Comparison of ENCODE assay signal across 8 cellular contexts in the genomic region with DNA sequence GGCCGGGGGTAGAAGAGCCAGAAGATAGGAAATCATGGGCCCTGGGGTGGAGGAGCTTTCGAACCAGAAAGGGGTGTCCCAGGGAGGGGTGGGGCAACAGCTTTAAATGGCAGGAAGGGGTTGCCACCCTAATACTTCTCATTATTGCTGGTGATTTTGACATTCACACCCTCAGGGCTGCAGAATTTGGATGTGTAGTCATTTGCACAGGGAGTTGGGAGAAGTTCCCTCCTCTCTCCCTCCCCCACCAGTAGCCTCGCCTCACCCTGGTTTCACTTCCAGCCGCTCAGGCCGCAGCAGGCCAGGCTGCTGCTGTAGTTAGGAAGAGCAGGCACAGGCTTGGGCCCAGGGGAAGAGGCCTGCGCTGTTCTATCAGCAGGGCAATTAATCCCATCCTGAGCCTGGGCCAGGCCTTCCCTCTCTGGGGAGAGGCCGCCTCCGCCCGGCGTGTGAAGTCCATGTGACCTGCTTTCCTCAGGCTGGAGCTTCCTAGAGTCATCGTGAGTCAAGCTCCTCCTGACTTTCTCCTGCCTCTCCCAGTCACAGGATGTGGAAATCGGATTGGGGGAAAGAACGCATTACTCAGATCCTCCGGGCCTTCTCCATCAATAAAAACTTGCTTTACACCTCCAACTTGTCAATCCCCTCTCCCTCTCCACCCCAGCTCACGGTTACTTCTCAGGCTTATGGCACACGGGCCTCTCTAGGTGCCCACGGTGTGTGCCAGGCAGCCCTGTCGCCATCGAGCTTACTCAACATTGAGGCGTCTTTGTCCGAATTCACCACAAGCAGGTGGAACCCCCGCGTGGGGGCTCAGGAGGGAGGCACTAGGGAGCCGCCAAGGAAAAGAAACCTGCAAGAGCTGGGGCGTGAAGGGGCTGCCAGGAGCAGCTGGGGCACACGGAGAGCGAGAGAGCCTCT. TPM values are rescaled to one million over a fixed set of nuclear protein-coding genes. Genes with fewer than 3 reads are reported as not detected.
DNase-seq lines count a peak whose midpoint lies in the region; FAIRE-seq and TF ChIP-seq lines count a peak whose summit lies in the region.

No MANE protein-coding gene starts in this region.

- peaks cover 3% of the 10 kb centered on the region for H3K9me3 Mint-ChIP-seq in astrocyte (ENCODE audit: unreplicated experiment)
- H3K9me3 Mint-ChIP-seq in activated T-helper 2 cell treated with anti-CD3 and anti-CD28 coated beads, Interferon-gamma antibody, Interleukin-2, Interleukin-4, amounts not matched to agents 10 μg/mL and 5 μg/mL and 100 μg/mL, durations not matched to agents 14 hours and 24 hours and 36 hours: no peaks in the 10 kb centered on the region

- H3K36me3 ChIP-seq in astrocyte (ENCODE audit: insufficient read depth, low read length) (no peaks in the 10 kb centered on the region), skeletal muscle satellite cell (ENCODE audit: insufficient read depth, low read length) (no peaks in the 10 kb centered on the region)

- H4K20me1 ChIP-seq in astrocyte (ENCODE audit: insufficient read depth, low read length): no peaks in the 10 kb centered on the region

- H3K79me2 ChIP-seq in astrocyte (ENCODE audit: insufficient read depth, low read length): no peaks in the 10 kb centered on the region

- H3K27me3 Mint-ChIP-seq in astrocyte (ENCODE audit: low read depth, unreplicated experiment): no peaks in the 10 kb centered on the region
- peaks cover 2% of the 10 kb centered on the region for H3K27me3 Mint-ChIP-seq in activated T-helper 2 cell treated with anti-CD3 and anti-CD28 coated beads, Interferon-gamma antibody, Interleukin-2, Interleukin-4, amounts not matched to agents 10 μg/mL and 5 μg/mL and 100 μg/mL, durations not matched to agents 14 hours and 24 hours and 36 hours (ENCODE audit: low read depth)

- H3K4me2 ChIP-seq in astrocyte (ENCODE audit: low read length): peak overlapping the region; percentile 43
- peak overlapping the region; percentile 69 for H3K4me2 ChIP-seq in skeletal muscle satellite cell (ENCODE audit: low read length)

- H3K36me3 Mint-ChIP-seq in astrocyte (ENCODE audit: low read depth, unreplicated experiment): no peaks in the 10 kb centered on the region
- no peaks in the 10 kb centered on the region for H3K36me3 Mint-ChIP-seq in activated T-helper 2 cell treated with anti-CD3 and anti-CD28 coated beads, Interferon-gamma antibody, Interleukin-2, Interleukin-4, amounts not matched to agents 10 μg/mL and 5 μg/mL and 100 μg/mL, durations not matched to agents 14 hours and 24 hours and 36 hours (ENCODE audit: low read depth)

- H3K27me3 ChIP-seq in astrocyte (ENCODE audit: insufficient read depth, low read length) (no peaks in the 10 kb centered on the region), skeletal muscle satellite cell (ENCODE audit: control insufficient read depth, insufficient read depth, low read length) (no peaks in the 10 kb centered on the region)

- H3K27ac Mint-ChIP-seq in astrocyte (ENCODE audit: unreplicated experiment): peak overlapping the region; percentile 85
- no peak overlapping the region for H3K27ac Mint-ChIP-seq in activated T-helper 2 cell treated with anti-CD3 and anti-CD28 coated beads, Interferon-gamma antibody, Interleukin-2, Interleukin-4, amounts not matched to agents 10 μg/mL and 5 μg/mL and 100 μg/mL, durations not matched to agents 14 hours and 24 hours and 36 hours

- H3K4me3 ChIP-seq in astrocyte (ENCODE audit: insufficient read depth, low read depth, low read length): no peak overlapping the region
- peak overlapping the region; percentile 28 for H3K4me3 ChIP-seq in skeletal muscle satellite cell (ENCODE audit: low read length)

- DNase-seq in 8988T (peak; percentile 62), HPDE6-E6E7 (ENCODE audit: extremely low spot score) (peak; percentile 92), astrocyte (ENCODE audit: low read depth) (peak; percentile 100), iPS-NIHi7 (ENCODE audit: extremely low spot score) (peak; percentile 61), DMS79 (lab: John Stamatoyannopoulos, UW) (no peak), NCI-H2196 treated with DMSO at 0.1 percent for 48 hours (lab: John Stamatoyannopoulos, UW; ENCODE audit: unreplicated experiment) (no peak)
- DNase-seq in activated T-helper 2 cell treated with anti-CD3 and anti-CD28 coated beads, Interferon-gamma antibody, Interleukin-2, Interleukin-4, amounts not matched to agents 10 μg/mL and 5 μg/mL and 100 μg/mL, durations not matched to agents 14 hours and 24 hours and 36 hours (ENCODE audit: low spot score): no peak

- peak overlapping the region; percentile 98 for H3K27ac ChIP-seq in astrocyte (ENCODE audit: low read depth, low read length)

- H3K4me1 Mint-ChIP-seq in astrocyte (ENCODE audit: low read depth, unreplicated experiment): peaks cover 57% of the 10 kb centered on the region
- H3K4me1 Mint-ChIP-seq in activated T-helper 2 cell treated with anti-CD3 and anti-CD28 coated beads, Interferon-gamma antibody, Interleukin-2, Interleukin-4, amounts not matched to agents 10 μg/mL and 5 μg/mL and 100 μg/mL, durations not matched to agents 14 hours and 24 hours and 36 hours (ENCODE audit: low read depth): peaks cover 2% of the 10 kb centered on the region

- no peak for TF ChIP-seq CTCF in astrocyte (IDR thresholded peaks at IDR 0.05; ENCODE audit: insufficient read depth, low read depth, low read length)

- intact Hi-C loops in activated T-helper 2 cell treated with anti-CD3 and anti-CD28 coated beads, Interferon-gamma antibody, Interleukin-2, Interleukin-4, amounts not matched to agents 10 μg/mL and 5 μg/mL and 100 μg/mL, durations not matched to agents 14 hours and 24 hours and 36 hours (cut with micrococcal nuclease): no loop called here

- no peaks in the 10 kb centered on the region for H3K9me3 ChIP-seq in astrocyte (ENCODE audit: insufficient read depth, low read depth, low read length)
- H3K9me3 ChIP-seq in skeletal muscle satellite cell (replicated peaks; ENCODE audit: low read length): no peaks in the 10 kb centered on the region

- H3K4me3 Mint-ChIP-seq in astrocyte (ENCODE audit: unreplicated experiment): no peak overlapping the region
- H3K4me3 Mint-ChIP-seq in activated T-helper 2 cell treated with anti-CD3 and anti-CD28 coated beads, Interferon-gamma antibody, Interleukin-2, Interleukin-4, amounts not matched to agents 10 μg/mL and 5 μg/mL and 100 μg/mL, durations not matched to agents 14 hours and 24 hours and 36 hours (ENCODE audit: low read depth): no peak overlapping the region

- peak; percentile 68 for FAIRE-seq in astrocyte (lab: Jason Lieb, UNC)

- peaks cover 67% of the 10 kb centered on the region for H3K4me1 ChIP-seq in astrocyte (ENCODE audit: insufficient read depth, low read length)
- peaks cover 71% of the 10 kb centered on the region for H3K4me1 ChIP-seq in skeletal muscle satellite cell (ENCODE audit: control insufficient read depth, insufficient read depth, low read length)

- H3K9ac ChIP-seq in astrocyte (ENCODE audit: low read length) (peak overlapping the region; percentile 80), skeletal muscle satellite cell (ENCODE audit: low read depth, low read length) (peak overlapping the region; percentile 79)

- no peak overlapping the region for H2AFZ ChIP-seq in astrocyte (ENCODE audit: low read depth, low read length)

RNA-seq across cellular contexts. Expression of a gene that starts 7.8 kb away (rescaled TPM):
- total RNA-seq in astrocyte: 0.58 and 0.68 TPM in 2 replicates
- total RNA-seq in skeletal muscle satellite cell (2012; rRNA removed): 10.3 and 12.9 TPM in 2 replicates
- total RNA-seq in activated T-helper 2 cell treated with anti-CD3 and anti-CD28 coated beads, Interferon-gamma antibody, Interleukin-2, Interleukin-4, amounts not matched to agents 10 μg/mL and 5 μg/mL and 100 μg/mL, durations not matched to agents 14 hours and 24 hours and 36 hours: 0.67 and 1.6 TPM in 2 replicates

Comparison
In these comparisons a context has a peak if more than half of its experiments do, and no peak if none do; other contexts are left out.
1. DNase-seq: peak in 8988T (single experiment), HPDE6-E6E7 (single experiment), astrocyte (single experiment) and iPS-NIHi7 (single experiment); none in DMS79 (single experiment), activated T-helper 2 cell treated with anti-CD3 and anti-CD28 coated beads, Interferon-gamma antibody, Interleukin-2, Interleukin-4, amounts not matched to agents 10 μg/mL and 5 μg/mL and 100 μg/mL, durations not matched to agents 14 hours and 24 hours and 36 hours (single experiment) and NCI-H2196 treated with DMSO at 0.1 percent for 48 hours (single experiment).